Comparison of ENCODE assay signal across 19 cellular contexts in the genomic region with DNA sequence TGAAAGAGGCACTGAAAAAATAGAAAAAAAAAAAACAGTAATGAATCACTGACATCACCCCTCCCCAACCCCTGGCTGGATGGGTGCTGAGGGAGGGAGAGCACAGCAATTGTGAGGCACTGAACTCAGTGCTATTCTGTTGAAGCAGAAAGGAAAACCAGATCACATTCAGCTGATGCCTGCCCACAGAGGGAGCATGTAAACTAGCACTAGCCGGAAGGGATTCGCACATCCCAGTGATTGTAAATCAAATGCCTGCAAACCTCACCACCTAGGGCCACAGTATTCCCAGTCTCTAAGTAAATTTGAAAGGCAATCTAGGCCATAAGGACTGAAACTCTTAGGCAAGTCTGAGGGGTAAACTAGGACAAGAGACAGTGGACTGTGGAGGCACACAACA.
DNase-seq lines count a peak whose midpoint lies in the region; ATAC-seq and TF ChIP-seq lines count a peak whose summit lies in the region.
"Had no signal": no experiment of that assay in that cellular context is flagged by ENCODE, and none has a peak within 500 bp of the region (broad histone marks: within the 10 kb centered on the region; RNA-seq: fewer than 3 reads in every experiment).

No MANE protein-coding gene starts in this region.

- H3K4me3 ChIP-seq in ascending aorta: no peak overlapping the region
- H3K4me3 ChIP-seq: BLaER1 treated with 17β-estradiol and CSF1 and Interleukin-3, amounts not matched to agents 10 nM and 100 nM; GM12878; GM23248; HAP-1; K562 had no signal

- peak; percentile 0 for DNase-seq in RPMI7951 (ENCODE audit: low read depth)
- DNase-seq in iPS-NIHi11 (ENCODE audit: low spot score): peak; percentile 8
- DNase-seq in nephron progenitor cell: no peak
- no peak for DNase-seq in activated CD8-positive, alpha-beta memory T cell treated with anti-CD3 and anti-CD28 coated beads, Interleukin-2, amount 10 ng/mL, durations not matched to agents 7 days and 5 days
- no peak for DNase-seq in ascending aorta (ENCODE audit: low spot score in 2 of 2)
- DNase-seq in NCI-H2171 treated with DMSO at 0.1 percent for 48 hours (lab: John Stamatoyannopoulos, UW): no peak
- no peak for DNase-seq in A172 (ENCODE audit: low spot score)
- DNase-seq: 8988T; Calu3; CD8-positive, alpha-beta T cell; DMS79 treated with DMSO at 0.1 percent for 48 hours; GM23248; IMR-90 had no signal

- intact Hi-C loops in ascending aorta (cut with DNase I): no loop called here

- no peak overlapping the region for H3K27ac ChIP-seq in ascending aorta
- H3K27ac ChIP-seq: BLaER1 treated with 17β-estradiol and CSF1 and Interleukin-3, amounts not matched to agents 10 nM and 100 nM; GM23248 had no signal

- H3K27me3 ChIP-seq in ascending aorta: no peaks in the 10 kb centered on the region
- H3K27me3 ChIP-seq: BLaER1 treated with 17β-estradiol and CSF1 and Interleukin-3, amounts not matched to agents 10 nM and 100 nM had no signal

- H3K36me3 Mint-ChIP-seq in nephron progenitor cell (ENCODE audit: low read depth): no peaks in the 10 kb centered on the region
- no peaks in the 10 kb centered on the region for H3K36me3 Mint-ChIP-seq in activated CD8-positive, alpha-beta memory T cell treated with anti-CD3 and anti-CD28 coated beads, Interleukin-2, amount 10 ng/mL, durations not matched to agents 7 days and 5 days
- H3K36me3 Mint-ChIP-seq: CD8-positive, alpha-beta T cell had no signal

- CTCF ChIA-PET in activated CD8-positive, alpha-beta memory T cell treated with anti-CD3 and anti-CD28 coated beads, Interleukin-2, amount 10 ng/mL, durations not matched to agents 7 days and 5 days (lab: Charles Lee): no interaction called here

- ATAC-seq in GM18867 (IDR thresholded peaks at IDR 0.05; ENCODE audit: unreplicated experiment): peak; percentile 38
- ATAC-seq in activated CD8-positive, alpha-beta memory T cell treated with anti-CD3 and anti-CD28 coated beads, Interleukin-2, amount 10 ng/mL, durations not matched to agents 7 days and 5 days: no peak
- ATAC-seq: CD8-positive, alpha-beta T cell; GM12878; K562 had no signal

- H3K4me1 Mint-ChIP-seq in nephron progenitor cell: peaks cover 6% of the 10 kb centered on the region
- no peaks in the 10 kb centered on the region for H3K4me1 Mint-ChIP-seq in activated CD8-positive, alpha-beta memory T cell treated with anti-CD3 and anti-CD28 coated beads, Interleukin-2, amount 10 ng/mL, durations not matched to agents 7 days and 5 days
- H3K4me1 Mint-ChIP-seq: B cell had no signal

- H3K27ac Mint-ChIP-seq in nephron progenitor cell: peak overlapping the region; percentile 66
- no peak overlapping the region for H3K27ac Mint-ChIP-seq in activated CD8-positive, alpha-beta memory T cell treated with anti-CD3 and anti-CD28 coated beads, Interleukin-2, amount 10 ng/mL, durations not matched to agents 7 days and 5 days
- H3K27ac Mint-ChIP-seq: B cell; CD8-positive, alpha-beta T cell had no signal

- no peaks in the 10 kb centered on the region for H3K4me1 ChIP-seq in ascending aorta
- H3K4me1 ChIP-seq: HAP-1 had no signal

- H3K4me3 Mint-ChIP-seq in nephron progenitor cell: no peak overlapping the region
- no peak overlapping the region for H3K4me3 Mint-ChIP-seq in activated CD8-positive, alpha-beta memory T cell treated with anti-CD3 and anti-CD28 coated beads, Interleukin-2, amount 10 ng/mL, durations not matched to agents 7 days and 5 days
- H3K4me3 Mint-ChIP-seq: B cell; CD8-positive, alpha-beta T cell had no signal

- H3K27me3 Mint-ChIP-seq in nephron progenitor cell (ENCODE audit: low read depth, poor library complexity): no peaks in the 10 kb centered on the region
- no peaks in the 10 kb centered on the region for H3K27me3 Mint-ChIP-seq in activated CD8-positive, alpha-beta memory T cell treated with anti-CD3 and anti-CD28 coated beads, Interleukin-2, amount 10 ng/mL, durations not matched to agents 7 days and 5 days
- H3K27me3 Mint-ChIP-seq: B cell had no signal

- TF ChIP-seq CTCF in nephron progenitor cell (IDR thresholded peaks at IDR 0.05): no peak
- no peak for TF ChIP-seq CTCF in ascending aorta (IDR thresholded peaks at IDR 0.05)

- peaks cover 0 to 2% of the 10 kb centered on the region in 2 donors for H3K9me3 ChIP-seq in ascending aorta
- H3K9me3 ChIP-seq: HAP-1 had no signal

- H3K9me3 Mint-ChIP-seq in nephron progenitor cell: no peaks in the 10 kb centered on the region
- H3K9me3 Mint-ChIP-seq in activated CD8-positive, alpha-beta memory T cell treated with anti-CD3 and anti-CD28 coated beads, Interleukin-2, amount 10 ng/mL, durations not matched to agents 7 days and 5 days (ENCODE audit: low read depth): peaks cover 11% of the 10 kb centered on the region

- no peaks in the 10 kb centered on the region for H3K36me3 ChIP-seq in ascending aorta
- H3K36me3 ChIP-seq: BLaER1 treated with 17β-estradiol and CSF1 and Interleukin-3, amounts not matched to agents 10 nM and 100 nM; HAP-1 had no signal

Comparison
In these comparisons a context has a peak if more than half of its experiments do, and no peak if none do; other contexts are left out.
1. DNase-seq: peak in RPMI7951 (single experiment) and iPS-NIHi11 (single experiment); none in nephron progenitor cell (single experiment), activated CD8-positive, alpha-beta memory T cell treated with anti-CD3 and anti-CD28 coated beads, Interleukin-2, amount 10 ng/mL, durations not matched to agents 7 days and 5 days (single experiment), ascending aorta (0 of 2), NCI-H2171 treated with DMSO at 0.1 percent for 48 hours (single experiment) and A172 (single experiment).